14 cellular contexts compared by ENCODE assay signal in the genomic region with DNA sequence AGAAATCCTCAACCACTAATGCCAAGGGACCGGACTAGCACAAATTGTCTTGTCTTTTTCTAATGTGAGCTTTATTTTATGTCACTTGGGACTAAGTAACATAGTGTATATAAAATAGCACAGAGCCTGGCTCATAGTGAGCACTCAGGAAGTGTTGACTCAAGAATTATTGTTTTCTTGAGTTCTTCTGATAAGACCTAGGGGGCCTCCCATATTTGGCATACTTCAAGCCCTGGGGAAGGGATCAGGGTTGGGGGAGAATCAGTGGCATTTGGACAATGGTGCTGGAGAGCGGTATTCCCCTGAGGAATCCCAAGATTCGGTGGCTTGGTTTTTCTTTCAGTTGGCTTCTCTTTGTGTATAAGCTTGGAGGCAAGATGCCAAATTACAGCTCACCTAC. TPM values are rescaled to one million over a fixed set of nuclear protein-coding genes. Genes with fewer than 3 reads are reported as not detected.
A peak's percentile ranks its signal among the peaks of the same experiment; 100 is the strongest.
DNase-seq lines count a peak whose midpoint lies in the region; TF ChIP-seq lines count a peak whose summit lies in the region.
"Had no signal": no experiment of that assay in that cellular context is flagged by ENCODE, and none has a peak within 500 bp of the region (broad histone marks: within the 10 kb centered on the region; RNA-seq: fewer than 3 reads in every experiment).

No MANE protein-coding gene starts in this region.

- no peaks in the 10 kb centered on the region for H4K20me1 ChIP-seq in H9 (ENCODE audit: control insufficient read depth, insufficient read depth, insufficient read length)

- no peaks in the 10 kb centered on the region for H3K79me2 ChIP-seq in H9 (ENCODE audit: insufficient read depth, low read length)

- no peak overlapping the region for H3K4me3 ChIP-seq in spleen

- no peak overlapping the region for H3T11ph ChIP-seq in H9 (ENCODE audit: low read length)

- TF ChIP-seq POLR2A in spleen (IDR thresholded peaks at IDR 0.05), result no peak

- H2BK15ac ChIP-seq in H9 (ENCODE audit: low read depth, low read length), result no peak overlapping the region

- no peak overlapping the region for H4K91ac ChIP-seq in H9 (ENCODE audit: insufficient read length, low read depth, low read length)

- H2AK5ac ChIP-seq in H9 (ENCODE audit: insufficient read length, low read length), result no peak overlapping the region

- TF ChIP-seq CTCF in spleen (IDR thresholded peaks at IDR 0.05 in 8 of 11, conservative IDR thresholded peaks at IDR 0.05 in 3 of 11) (no peak), H9 (conservative IDR thresholded peaks at IDR 0.05) (no peak)

- H3K4me1 ChIP-seq in spleen, result peaks cover 17 to 98% (median 52%) of the 10 kb centered on the region in 6 donors
- H3K4me1 ChIP-seq in H9 (ENCODE audit: insufficient read depth, low read length), result peaks cover 9% of the 10 kb centered on the region

- H4K8ac ChIP-seq in H9 (replicated peaks; ENCODE audit: insufficient read length, low read depth, low read length), result no peak overlapping the region

- H2BK20ac ChIP-seq in H9 (ENCODE audit: low read depth, low read length, poor library complexity, severe bottlenecking), result no peak overlapping the region

- H3K4ac ChIP-seq in H9 (ENCODE audit: low read depth, low read length), result no peak overlapping the region

- no peak overlapping the region for H3K4me3 Mint-ChIP-seq in activated CD4-positive, alpha-beta T cell treated with anti-CD3 and anti-CD28 coated beads, Interleukin-2, amount 10 ng/mL, durations not matched to agents 24 days and 14 days
- no peak overlapping the region for H3K4me3 Mint-ChIP-seq in activated CD4-positive, alpha-beta T cell treated with anti-CD3 and anti-CD28 coated beads, Interleukin-2, amount 10 ng/mL, durations not matched to agents 7 days and 5 days
- H3K4me3 Mint-ChIP-seq in H9, result no peak overlapping the region

- no peak overlapping the region for H2BK120ac ChIP-seq in H9 (ENCODE audit: low read depth, low read length, poor library complexity, severe bottlenecking)

- H3K23ac ChIP-seq in H9 (ENCODE audit: insufficient read length, low read depth, low read length), result no peak overlapping the region

- CTCF ChIA-PET in activated CD4-positive, alpha-beta T cell treated with anti-CD3 and anti-CD28 coated beads, Interleukin-2, amount 10 ng/mL, durations not matched to agents 7 days and 5 days (lab: Charles Lee), result interaction anchor here (0.5 to 1.8 kb wide), 8 partner anchors 8 to 106 kb away, joined by 3 to 4 read pairs (median 4); no protein-coding TSS in a partner anchor

- no peak overlapping the region for H3K9ac ChIP-seq in H9 (ENCODE audit: extremely low read depth, insufficient read length, low read length)

- H3K9me3 Mint-ChIP-seq in activated CD4-positive, alpha-beta T cell treated with anti-CD3 and anti-CD28 coated beads, Interleukin-2, amount 10 ng/mL, durations not matched to agents 24 days and 14 days, result peaks cover 7% of the 10 kb centered on the region
- H3K9me3 Mint-ChIP-seq in activated CD4-positive, alpha-beta T cell treated with anti-CD3 and anti-CD28 coated beads, Interleukin-2, amount 10 ng/mL, durations not matched to agents 7 days and 5 days, result peaks cover 3% of the 10 kb centered on the region
- no peaks in the 10 kb centered on the region for H3K9me3 Mint-ChIP-seq in H9

- H2AFZ ChIP-seq in H9 (ENCODE audit: low read length), result no peak overlapping the region

- no peak overlapping the region for H3K56ac ChIP-seq in H9 (ENCODE audit: insufficient read length, low read depth, low read length)

- no peaks in the 10 kb centered on the region for H3K79me1 ChIP-seq in H9 (ENCODE audit: insufficient read depth, low read depth, low read length, poor library complexity, severe bottlenecking)

- no peak overlapping the region for H3K4me2 ChIP-seq in H9 (ENCODE audit: insufficient read depth, insufficient read length, low read length)

- intact Hi-C loops in activated CD4-positive, alpha-beta T cell treated with anti-CD3 and anti-CD28 coated beads, Interleukin-2, amount 10 ng/mL, durations not matched to agents 24 days and 14 days (cut with micrococcal nuclease), result loop anchor here (10.0 kb wide), 1 partner anchor 1203 kb away; a partner anchor contains a TSS
- intact Hi-C loops in spleen (cut with DNase I; ENCODE audit: low total_unique reads), result no loop called here

- H3K36me3 Mint-ChIP-seq in activated CD4-positive, alpha-beta T cell treated with anti-CD3 and anti-CD28 coated beads, Interleukin-2, amount 10 ng/mL, durations not matched to agents 24 days and 14 days (ENCODE audit: low read depth), result peaks cover 2% of the 10 kb centered on the region
- peaks cover 2% of the 10 kb centered on the region for H3K36me3 Mint-ChIP-seq in activated CD4-positive, alpha-beta T cell treated with anti-CD3 and anti-CD28 coated beads, Interleukin-2, amount 10 ng/mL, durations not matched to agents 7 days and 5 days (ENCODE audit: low read depth)
- no peaks in the 10 kb centered on the region for H3K36me3 Mint-ChIP-seq in H9 (ENCODE audit: insufficient read depth in 1 of 3, low read depth in 3 of 3)

- H2BK12ac ChIP-seq in H9 (ENCODE audit: insufficient read length, low read depth, low read length), result no peak overlapping the region

- peaks cover 44% of the 10 kb centered on the region for H3K4me1 Mint-ChIP-seq in activated CD4-positive, alpha-beta T cell treated with anti-CD3 and anti-CD28 coated beads, Interleukin-2, amount 10 ng/mL, durations not matched to agents 24 days and 14 days
- peaks cover 39% of the 10 kb centered on the region for H3K4me1 Mint-ChIP-seq in activated CD4-positive, alpha-beta T cell treated with anti-CD3 and anti-CD28 coated beads, Interleukin-2, amount 10 ng/mL, durations not matched to agents 7 days and 5 days
- peaks cover 6 to 10% of the 10 kb centered on the region in 2 experiments for H3K4me1 Mint-ChIP-seq in H9

- no peak overlapping the region for H4K5ac ChIP-seq in H9 (ENCODE audit: insufficient read length, low read depth, low read length)

- DNase-seq in activated CD4-positive, alpha-beta T cell treated with anti-CD3 and anti-CD28 coated beads, Interleukin-2, amount 10 ng/mL, durations not matched to agents 24 days and 14 days, result peak; percentile 56
- DNase-seq in activated CD4-positive, alpha-beta T cell treated with anti-CD3 and anti-CD28 coated beads, Interleukin-2, amount 10 ng/mL, durations not matched to agents 7 days and 5 days, result no peak
- DNase-seq in Daoy (ENCODE audit: low read depth) (peak; percentile 35), astrocyte of the hippocampus (ENCODE audit: low read depth, low spot score) (peak; percentile 37), spleen (no peak), H9 (no peak), SK-N-DZ (ENCODE audit: low spot score) (no peak)
- no peak for DNase-seq in stimulated activated naive CD4-positive, alpha-beta T cell treated with Interleukin-2 at 50 U/mL for 16 hours (lab: John Stamatoyannopoulos, UW)
- DNase-seq: GOT3, KG1, MM.1S, NCI-H187, NCI-H510A treated with DMSO at 0.1 percent for 48 hours had no signal

- no peak overlapping the region for H3K27ac Mint-ChIP-seq in activated CD4-positive, alpha-beta T cell treated with anti-CD3 and anti-CD28 coated beads, Interleukin-2, amount 10 ng/mL, durations not matched to agents 24 days and 14 days
- no peak overlapping the region for H3K27ac Mint-ChIP-seq in activated CD4-positive, alpha-beta T cell treated with anti-CD3 and anti-CD28 coated beads, Interleukin-2, amount 10 ng/mL, durations not matched to agents 7 days and 5 days
- no peak overlapping the region for H3K27ac Mint-ChIP-seq in H9

- no peaks in the 10 kb centered on the region for H3K27me3 ChIP-seq in spleen (replicated peaks in 1 of 7)
- H3K27me3 ChIP-seq in H9 (ENCODE audit: insufficient read depth, low read length), result no peaks in the 10 kb centered on the region; the same call in 1 of the 2 replicates

- H3K36me3 ChIP-seq in spleen, result no peaks in the 10 kb centered on the region

- no peaks in the 10 kb centered on the region for H3K27me3 Mint-ChIP-seq in activated CD4-positive, alpha-beta T cell treated with anti-CD3 and anti-CD28 coated beads, Interleukin-2, amount 10 ng/mL, durations not matched to agents 24 days and 14 days
- H3K27me3 Mint-ChIP-seq in activated CD4-positive, alpha-beta T cell treated with anti-CD3 and anti-CD28 coated beads, Interleukin-2, amount 10 ng/mL, durations not matched to agents 7 days and 5 days, result no peaks in the 10 kb centered on the region
- H3K27me3 Mint-ChIP-seq in H9 (ENCODE audit: low read depth), result no peaks in the 10 kb centered on the region; the same call in none of the 2 replicates

- 86 to 95% (median 91%) methylated on average over 3 of the region's 3 CpGs for WGBS in spleen, 5 donors
- no CpG with 5 or more reads among the region's 3 CpGs for WGBS in H9 (ENCODE audit: extremely low coverage, insufficient read length, low lambda C conversion rate)

- peak overlapping the region in 6 of 8 donors; percentile 37 to 96 (median 92) for H3K27ac ChIP-seq in spleen
- H3K27ac ChIP-seq in H9 (ENCODE audit: insufficient read length, low read depth, low read length), result no peak overlapping the region

- H3K18ac ChIP-seq in H9 (ENCODE audit: insufficient read length, low read depth, low read length), result no peak overlapping the region

- H3K14ac ChIP-seq in H9 (ENCODE audit: insufficient read depth, low read length), result no peak overlapping the region

- no peaks in the 10 kb centered on the region for H3K23me2 ChIP-seq in H9 (ENCODE audit: insufficient read length, low read depth, low read length, poor library complexity, severe bottlenecking)

- POLR2A ChIA-PET in activated CD4-positive, alpha-beta T cell treated with anti-CD3 and anti-CD28 coated beads, Interleukin-2, amount 10 ng/mL, durations not matched to agents 7 days and 5 days (lab: Charles Lee), result no interaction called here

- H3K9me3 ChIP-seq in spleen (no peaks in the 10 kb centered on the region), H9 (ENCODE audit: control insufficient read depth, low read depth, low read length) (no peaks in the 10 kb centered on the region)

- no peak overlapping the region for H2BK5ac ChIP-seq in H9 (ENCODE audit: insufficient read length, low read length)

RNA-seq across cellular contexts. Expression of gene ZNF80, which starts 19.4 kb away (rescaled TPM):
- 0.19 and 0.21 TPM in 2 replicates for total RNA-seq in activated CD4-positive, alpha-beta T cell treated with anti-CD3 and anti-CD28 coated beads, Interleukin-2, amount 10 ng/mL, durations not matched to agents 24 days and 14 days
- under 1 TPM; 0.10 TPM for total RNA-seq in activated CD4-positive, alpha-beta T cell treated with anti-CD3 and anti-CD28 coated beads, Interleukin-2, amount 10 ng/mL, durations not matched to agents 7 days and 5 days
- not detected in 2 replicates for total RNA-seq in Daoy (2014; rRNA removed; shearing (Covaris generic))
- total RNA-seq in spleen (1 to 10 TPM in 5 of 7 donors, under 1 TPM in 2; 0.17 to 2.2 (median 1.1) TPM), H9 (2021) (not detected in 2 replicates)
- under 1 TPM in 2 of 3 donors, not detected in 1; 0.14 to 0.28 TPM for polyA plus RNA-seq in spleen
- polyA plus RNA-seq in SK-N-DZ (2014; cell fraction: cytosol; rRNA removed), result not detected in 2 replicates
- polyA plus RNA-seq in SK-N-DZ (2014; cell fraction: nucleus; rRNA removed), result not detected in 2 replicates
- total RNA-seq: RPMI7951 had no signal

RNA-seq across cellular contexts. Expression of gene DRD3, which starts 39.2 kb away (rescaled TPM):
- total RNA-seq in activated CD4-positive, alpha-beta T cell treated with anti-CD3 and anti-CD28 coated beads, Interleukin-2, amount 10 ng/mL, durations not matched to agents 24 days and 14 days, result not detected in 2 replicates
- total RNA-seq in activated CD4-positive, alpha-beta T cell treated with anti-CD3 and anti-CD28 coated beads, Interleukin-2, amount 10 ng/mL, durations not matched to agents 7 days and 5 days, result not detected
- not detected in 2 replicates for total RNA-seq in Daoy (2014; rRNA removed; shearing (Covaris generic))
- total RNA-seq in spleen (under 1 TPM in 1 of 7 donors, not detected in 6; 0.30 TPM), H9 (2021) (0.22 TPM in 1 of 2 replicates, not detected in the other)
- polyA plus RNA-seq in spleen, result not detected
- polyA plus RNA-seq in SK-N-DZ (2014; cell fraction: cytosol; rRNA removed), result not detected in 2 replicates
- polyA plus RNA-seq in SK-N-DZ (2014; cell fraction: nucleus; rRNA removed), result not detected in 2 replicates
- total RNA-seq: RPMI7951 had no signal

Comparison
In these comparisons a context has a peak if more than half of its experiments do, and no peak if none do; other contexts are left out.
1. DNase-seq: peak in activated CD4-positive, alpha-beta T cell treated with anti-CD3 and anti-CD28 coated beads, Interleukin-2, amount 10 ng/mL, durations not matched to agents 24 days and 14 days (single experiment), Daoy (single experiment) and astrocyte of the hippocampus (single experiment); none in activated CD4-positive, alpha-beta T cell treated with anti-CD3 and anti-CD28 coated beads, Interleukin-2, amount 10 ng/mL, durations not matched to agents 7 days and 5 days (single experiment), spleen (single experiment), stimulated activated naive CD4-positive, alpha-beta T cell treated with Interleukin-2 at 50 U/mL for 16 hours (single experiment), H9 (single experiment) and SK-N-DZ (single experiment).